Comparison of ENCODE assay signal across 2 cellular contexts in genomic region chr11:95912902-95913560, GRCh38.
TF ChIP-seq lines count a peak whose summit lies in the region.

No MANE protein-coding gene starts in this region.

TF ChIP-seq in IMR-90, 13 proteins besides CTCF, POLR2A, EP300 and RAD21 (continued from another document):
- TF ChIP-seq MAZ (IDR thresholded peaks at IDR 0.05; ENCODE audit: borderline replicate concordance, low read depth, low read length) (no peak), MAFK (IDR thresholded peaks at IDR 0.05; ENCODE audit: low read depth, low read length) (no peak), CEBPB (IDR thresholded peaks at IDR 0.05; ENCODE audit: low read depth, low read length) (peak; percentile 66), MXI1 (IDR thresholded peaks at IDR 0.05; ENCODE audit: borderline replicate concordance, low read depth, low read length) (no peak), RFX5 (IDR thresholded peaks at IDR 0.05; ENCODE audit: low read depth, low read length) (no peak), USF2 (IDR thresholded peaks at IDR 0.05; ENCODE audit: low read depth, low read length) (no peak), NFE2L2 (IDR thresholded peaks at IDR 0.05; ENCODE audit: low read depth, low read length) (no peak), FOS (IDR thresholded peaks at IDR 0.05; ENCODE audit: low read depth, low read length) (peak; percentile 48; the same call in 1 of the 2 replicates), BHLHE40 (IDR thresholded peaks at IDR 0.05; ENCODE audit: low read depth, low read length) (no peak), SMC3 (IDR thresholded peaks at IDR 0.05; ENCODE audit: low read depth, low read length) (no peak), ELK1 (IDR thresholded peaks at IDR 0.05; ENCODE audit: borderline replicate concordance, low read depth, low read length) (no peak), RCOR1 (IDR thresholded peaks at IDR 0.05; ENCODE audit: insufficient replicate concordance, low read length) (no peak)

TF ChIP-seq in GM12878, 131 proteins besides CTCF, POLR2A, EP300 and RAD21 (continued from another document):
- TF ChIP-seq CREB1 (IDR thresholded peaks at IDR 0.05; ENCODE audit: low read depth): no peak
